Comparison of ENCODE assay signal across 26 cellular contexts in the genomic region with DNA sequence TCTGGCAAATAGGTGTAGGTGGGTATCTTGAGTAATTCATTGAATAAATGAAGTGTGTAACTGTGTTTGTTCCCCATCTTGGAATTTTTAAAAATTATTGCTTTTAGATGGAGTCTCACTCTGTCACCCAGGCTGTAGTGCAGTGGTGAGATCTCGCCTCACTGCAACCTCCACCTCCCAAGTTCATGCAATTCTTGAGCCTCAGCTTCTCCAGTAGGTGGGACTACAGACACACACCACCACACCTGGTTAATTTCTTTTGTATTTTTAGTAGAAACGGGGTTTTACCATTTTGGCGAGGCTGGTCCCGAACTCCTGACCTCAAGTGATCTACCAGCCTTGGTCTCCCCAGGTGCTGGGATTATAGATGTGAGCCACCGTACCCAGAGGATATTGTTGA. TPM values are rescaled to one million over a fixed set of nuclear protein-coding genes. Genes with fewer than 3 reads are reported as not detected.
"Had no signal": no experiment of that assay in that cellular context is flagged by ENCODE, and none has a peak within 500 bp of the region (broad histone marks: within the 10 kb centered on the region; RNA-seq: fewer than 3 reads in every experiment).

No MANE protein-coding gene starts in this region.

- H3K27ac ChIP-seq: KMS-11 had no signal

- H3K9me2 ChIP-seq: SK-N-SH had no signal

- H3K36me3 Mint-ChIP-seq: T-cell had no signal

- ATAC-seq: HepG2, T-cell had no signal

- H3K27ac Mint-ChIP-seq: T-cell had no signal

- H3K9me3 ChIP-seq: SK-N-SH had no signal

- H3K4me3 Mint-ChIP-seq: T-cell had no signal

- H3K4me1 Mint-ChIP-seq: T-cell had no signal

- H3K4me2 ChIP-seq: KMS-11, SK-N-SH had no signal

- H3K9me3 Mint-ChIP-seq: T-cell had no signal

- DNase-seq: IMR-90, Kasumi-1, MM.1S, NCI-H1092 treated with DMSO at 0.1 percent for 48 hours, NCI-H1436, NCI-H187, NCI-H2029, NCI-H2081 treated with DMSO at 0.1 percent for 48 hours, NCI-H2171, NCI-H226, NCI-H446, NCI-H510A, NCI-H524 treated with DMSO at 0.1 percent for 48 hours, NCI-H69, NCI-H774, Right ventricle myocardium superior, RPMI8226, SIG-M5, SK-N-SH, SW 1271, T-cell had no signal

- H3K9ac ChIP-seq: KMS-11, SK-N-SH had no signal

RNA-seq across cellular contexts. Expression of a gene that starts 7.9 kb away (rescaled TPM):
- total RNA-seq: HepG2, HT-29, IMR-90, M059J, SK-MEL-5 had no signal
- polyA plus RNA-seq: HepG2, IMR-90, SK-N-SH had no signal

RNA-seq across cellular contexts. Expression of a gene that starts 23.9 kb away (rescaled TPM):
- total RNA-seq: HepG2, HT-29, IMR-90, M059J, Right ventricle myocardium superior, SK-MEL-5, T-cell had no signal
- polyA plus RNA-seq: HepG2, IMR-90, SK-N-SH had no signal
